In genomic region chr20:40844285-40844684, GRCh38 we compare ENCODE assay signal across 15 cellular contexts.
DNase-seq lines count a peak whose midpoint lies in the region; TF ChIP-seq lines count a peak whose summit lies in the region.
"Had no signal": no experiment of that assay in that cellular context is flagged by ENCODE, and none has a peak within 500 bp of the region (broad histone marks: within the 10 kb centered on the region; RNA-seq: fewer than 3 reads in every experiment).

No MANE protein-coding gene starts in this region.

- DNase-seq in HEK293T (ENCODE audit: extremely low spot score) (peak; percentile 64), NCI-H1092 (lab: John Stamatoyannopoulos, UW) (peak; percentile 56), NCI-H446 treated with DMSO at 0.1 percent for 48 hours (lab: John Stamatoyannopoulos, UW) (peak; percentile 92), mesenteric fat pad (ENCODE audit: low spot score) (peak; percentile 39), SIG-M5 treated with dmso at 0.1 percent for 504 hours (lab: John Stamatoyannopoulos, UW; ENCODE audit: unreplicated experiment) (no peak)
- no peak for DNase-seq in activated CD4-positive, alpha-beta T cell treated with anti-CD3 and anti-CD28 coated beads, Interleukin-2, amount 50 U/mL, for 4 hours
- DNase-seq in stimulated activated CD4-positive, alpha-beta T cell treated with anti-CD3 and anti-CD28 coated beads, Interleukin-1b, Interleukin-23, amount 100 ng/mL, for 48 hours = no peak
- DNase-seq: BE2C; CD4-positive, alpha-beta T cell; DMS79; NCI-H2029 treated with DMSO at 0.1 percent for 48 hours; NCI-H82; SK-N-SH; T-cell; T-helper 9 cell had no signal

- POLR2A ChIA-PET in HEK293T (lab: Yijun Ruan, JAX) = no interaction called here

- CTCF ChIA-PET in HEK293T (lab: Yijun Ruan, JAX) = no interaction called here

TF ChIP-seq in HEK293T, 16 proteins besides CTCF, POLR2A, EP300 and RAD21:
- TF ChIP-seq HDGF (IDR thresholded peaks at IDR 0.05; ENCODE audit: borderline replicate concordance) (no peak), ZNF384 (IDR thresholded peaks at IDR 0.05) (no peak), ELF4 (IDR thresholded peaks at IDR 0.05) (no peak), BHLHE40 (IDR thresholded peaks at IDR 0.05; ENCODE audit: borderline replicate concordance) (no peak), PKNOX1 (IDR thresholded peaks at IDR 0.05) (peak; percentile 91), LEF1 (IDR thresholded peaks at IDR 0.05; ENCODE audit: borderline replicate concordance) (no peak), ARNT (IDR thresholded peaks at IDR 0.05) (peak; percentile 74; the same call in 1 of the 2 replicates), SP1 (IDR thresholded peaks at IDR 0.05) (no peak), NFRKB (IDR thresholded peaks at IDR 0.05) (no peak), CTBP1 (IDR thresholded peaks at IDR 0.05; ENCODE audit: borderline replicate concordance) (peak; percentile 54; the same call in 1 of the 2 replicates), SUZ12 (IDR thresholded peaks at IDR 0.05) (no peak)

Comparison
In these comparisons a context has a peak if more than half of its experiments do, and no peak if none do; other contexts are left out.
1. DNase-seq: peak in HEK293T (single experiment), NCI-H1092 (single experiment), NCI-H446 treated with DMSO at 0.1 percent for 48 hours (single experiment) and mesenteric fat pad (single experiment); none in SIG-M5 treated with dmso at 0.1 percent for 504 hours (single experiment), activated CD4-positive, alpha-beta T cell treated with anti-CD3 and anti-CD28 coated beads, Interleukin-2, amount 50 U/mL, for 4 hours (0 of 2) and stimulated activated CD4-positive, alpha-beta T cell treated with anti-CD3 and anti-CD28 coated beads, Interleukin-1b, Interleukin-23, amount 100 ng/mL, for 48 hours (single experiment).